Comparison of ENCODE assay signal across 26 cellular contexts in genomic region chr1:94772840-94773239, GRCh38. TPM values are rescaled to one million over a fixed set of nuclear protein-coding genes. Genes with fewer than 3 reads are reported as not detected.
DNase-seq lines count a peak whose midpoint lies in the region; ATAC-seq and TF ChIP-seq lines count a peak whose summit lies in the region.
"Had no signal": no experiment of that assay in that cellular context is flagged by ENCODE, and none has a peak within 500 bp of the region (broad histone marks: within the 10 kb centered on the region; RNA-seq: fewer than 3 reads in every experiment).

No MANE protein-coding gene starts in this region.

- H3K27me3 ChIP-seq in body of pancreas (no peaks in the 10 kb centered on the region), upper lobe of right lung (no peaks in the 10 kb centered on the region)
- H3K27me3 ChIP-seq: gastroesophageal sphincter had no signal

- peaks cover 0 to 9% (median 0%) of the 10 kb centered on the region in 7 donors for H3K9me3 Mint-ChIP-seq in naive B cell
- H3K9me3 Mint-ChIP-seq: activated B cell treated with CpG ODN at 0.5 μM for 24 hours; activated T-helper 17 cell treated with anti-CD3 and anti-CD28 coated beads, Interleukin-2, amount 50 U/mL, for 72 hours; CD8-positive, alpha-beta T cell; immature natural killer cell had no signal

- H3K27ac ChIP-seq in body of pancreas (peak overlapping the region; percentile 70 to 86 (median 78)), upper lobe of right lung (peak overlapping the region; percentile 63)
- H3K27ac ChIP-seq: gastroesophageal sphincter had no signal

- H3K4me1 ChIP-seq in body of pancreas (peaks cover 57% of the 10 kb centered on the region), upper lobe of right lung (peaks cover 17% of the 10 kb centered on the region)
- H3K4me1 ChIP-seq: gastroesophageal sphincter had no signal

- 83 to 88% methylated on average over 3 of the region's 3 CpGs for WGBS in body of pancreas, 2 donors

- no peak for TF ChIP-seq CTCF in body of pancreas (IDR thresholded peaks at IDR 0.05)
- TF ChIP-seq CTCF in upper lobe of right lung (IDR thresholded peaks at IDR 0.05) = no peak

- DNase-seq in NOMO-1 (lab: John Stamatoyannopoulos, UW; ENCODE audit: unreplicated experiment in 2 of 2) (peak; percentile 10 to 67), NOMO-1 treated with dmso at 0.1 percent for 144 hours (lab: John Stamatoyannopoulos, UW; ENCODE audit: unreplicated experiment) (no peak), body of pancreas (no peak), naive B cell (no peak), upper lobe of right lung (no peak)
- DNase-seq: 8988T; activated B cell treated with CpG ODN at 0.5 μM for 24 hours; activated CD4-positive, alpha-beta T cell treated with anti-CD3 and anti-CD28 coated beads, Interleukin-2, amount 50 U/mL, for 48 hours; activated naive CD4-positive, alpha-beta T cell treated with anti-CD3 and anti-CD28 coated beads, Interleukin-2, amount 50 U/mL, for 16 hours; amniotic stem cell; CD8-positive, alpha-beta T cell; effector CD8-positive, alpha-beta T cell; immature natural killer cell; left colon; NCI-H1417 treated with DMSO at 0.1 percent for 48 hours; NCI-H2081; NCI-H345; NCI-H774; occipital lobe; SIG-M5 had no signal

- peak overlapping the region in 2 of 6 donors; percentile 55 to 81 for H3K27ac Mint-ChIP-seq in naive B cell
- H3K27ac Mint-ChIP-seq: activated B cell treated with CpG ODN at 0.5 μM for 24 hours; activated T-helper 17 cell treated with anti-CD3 and anti-CD28 coated beads, Interleukin-2, amount 50 U/mL, for 72 hours; CD8-positive, alpha-beta T cell; immature natural killer cell; stimulated activated naive CD8-positive, alpha-beta T cell treated with anti-CD3 and anti-CD28 coated beads, Interleukin-15, Interleukin-2, amounts not matched to agents 100 ng/mL and 50 ng/mL, for 24 hours had no signal

- intact Hi-C loops in body of pancreas (cut with DNase I) (no loop called here), upper lobe of right lung (cut with DNase I) (no loop called here)

- no peaks in the 10 kb centered on the region for H3K36me3 Mint-ChIP-seq in naive B cell
- H3K36me3 Mint-ChIP-seq: CD8-positive, alpha-beta T cell; immature natural killer cell had no signal

- no peak overlapping the region for H3K4me3 ChIP-seq in body of pancreas
- H3K4me3 ChIP-seq in upper lobe of right lung = no peak overlapping the region
- H3K4me3 ChIP-seq: gastroesophageal sphincter had no signal

- no peak for TF ChIP-seq POLR2A in body of pancreas (IDR thresholded peaks at IDR 0.05)

- H3K9me3 ChIP-seq in body of pancreas = no peaks in the 10 kb centered on the region
- H3K9me3 ChIP-seq in upper lobe of right lung = no peaks in the 10 kb centered on the region

- ATAC-seq in body of pancreas (no peak), naive B cell (ENCODE audit: low read depth in 2 of 2) (peak; percentile 55 to 58), upper lobe of right lung (no peak), GM21717 (IDR thresholded peaks at IDR 0.05; ENCODE audit: unreplicated experiment) (no peak), HG03280 (IDR thresholded peaks at IDR 0.05; ENCODE audit: unreplicated experiment) (no peak), HG03378 (IDR thresholded peaks at IDR 0.05; ENCODE audit: unreplicated experiment) (no peak)
- ATAC-seq: activated T-helper 17 cell treated with anti-CD3 and anti-CD28 coated beads, Interleukin-2, amount 50 U/mL, for 72 hours; CD8-positive, alpha-beta T cell; gastroesophageal sphincter had no signal

- H3K4me3 Mint-ChIP-seq in naive B cell = peak overlapping the region in 3 of 8 donors; percentile 4 to 48 (median 35)
- H3K4me3 Mint-ChIP-seq: activated B cell treated with CpG ODN at 0.5 μM for 24 hours; activated T-helper 17 cell treated with anti-CD3 and anti-CD28 coated beads, Interleukin-2, amount 50 U/mL, for 72 hours; CD8-positive, alpha-beta T cell; immature natural killer cell; stimulated activated naive CD8-positive, alpha-beta T cell treated with anti-CD3 and anti-CD28 coated beads, Interleukin-15, Interleukin-2, amounts not matched to agents 100 ng/mL and 50 ng/mL, for 24 hours had no signal

- H3K36me3 ChIP-seq in body of pancreas (replicated peaks in 1 of 2; ENCODE audit: insufficient read depth in 1 of 2, low read depth in 2 of 2) = no peaks in the 10 kb centered on the region
- H3K36me3 ChIP-seq in upper lobe of right lung = no peaks in the 10 kb centered on the region
- H3K36me3 ChIP-seq: gastroesophageal sphincter had no signal

- H3K27me3 Mint-ChIP-seq in naive B cell = peaks cover 0 to 15% (median 0%) of the 10 kb centered on the region in 3 donors
- H3K27me3 Mint-ChIP-seq: activated B cell treated with CpG ODN at 0.5 μM for 24 hours; activated T-helper 17 cell treated with anti-CD3 and anti-CD28 coated beads, Interleukin-2, amount 50 U/mL, for 72 hours; stimulated activated naive CD8-positive, alpha-beta T cell treated with anti-CD3 and anti-CD28 coated beads, Interleukin-15, Interleukin-2, amounts not matched to agents 100 ng/mL and 50 ng/mL, for 24 hours had no signal

- peaks cover 15 to 23% (median 18%) of the 10 kb centered on the region in 3 donors for H3K4me1 Mint-ChIP-seq in naive B cell
- H3K4me1 Mint-ChIP-seq: activated T-helper 17 cell treated with anti-CD3 and anti-CD28 coated beads, Interleukin-2, amount 50 U/mL, for 72 hours; immature natural killer cell had no signal

RNA-seq across cellular contexts. Expression of gene SLC44A3, which starts 47.3 kb away (rescaled TPM):
- 10 to 100 TPM; 17.8 to 32.9 TPM for total RNA-seq in body of pancreas
- not detected for polyA plus RNA-seq in naive B cell (ENCODE audit: low read depth in 6 of 6)
- total RNA-seq in upper lobe of right lung = 31.6 TPM
- total RNA-seq: activated B cell treated with CpG ODN at 0.5 μM for 24 hours; CD8-positive, alpha-beta T cell had no signal
- polyA plus RNA-seq: immature natural killer cell had no signal

Comparison
In these comparisons a context has a peak if more than half of its experiments do, and no peak if none do; other contexts are left out.
1. DNase-seq: peak in NOMO-1 (2 of 2); none in NOMO-1 treated with dmso at 0.1 percent for 144 hours (single experiment), body of pancreas (0 of 4), naive B cell (single experiment) and upper lobe of right lung (single experiment).
2. ATAC-seq: peak in naive B cell (2 of 2); none in body of pancreas (single experiment), upper lobe of right lung (single experiment), GM21717 (single experiment), HG03280 (single experiment) and HG03378 (single experiment).